Comparison of ENCODE assay signal across 8 cellular contexts in the genomic region with DNA sequence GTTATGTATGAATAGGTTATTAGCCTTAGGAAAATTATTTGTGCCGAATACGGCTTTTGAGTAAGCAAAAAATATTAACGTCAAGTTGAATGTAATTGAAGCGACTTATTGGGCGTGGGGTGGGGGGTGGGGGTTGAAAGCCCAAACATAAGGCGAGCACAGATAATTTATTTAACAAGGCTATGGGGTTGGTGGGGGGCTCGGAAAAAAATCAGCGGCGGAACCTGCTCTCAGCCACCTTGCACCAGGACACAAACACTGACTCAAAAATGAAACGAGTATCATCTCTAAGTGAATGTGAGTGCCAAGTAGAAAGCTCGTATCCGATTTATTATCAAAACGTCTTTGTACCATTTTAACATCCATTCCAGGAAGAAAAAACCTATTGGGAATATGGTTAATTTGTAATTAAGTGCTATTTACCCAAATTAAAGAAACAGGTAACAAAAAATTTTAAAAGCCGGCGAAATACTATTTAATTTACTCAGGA. TPM values are rescaled to one million over a fixed set of nuclear protein-coding genes. Genes with fewer than 3 reads are reported as not detected.
DNase-seq lines count a peak whose midpoint lies in the region; ATAC-seq and TF ChIP-seq lines count a peak whose summit lies in the region.

No MANE protein-coding gene starts in this region.

- TF ChIP-seq CTCF in AG10803 (conservative IDR thresholded peaks at IDR 0.05; ENCODE audit: low read length) (no peak), HEK293 (tag by site-specific recombination; IDR thresholded peaks at IDR 0.05) (no peak), thoracic aorta (IDR thresholded peaks at IDR 0.05) (no peak)

- H3K36me3 ChIP-seq in HEK293 (ENCODE audit: control insufficient read depth in 2 of 2, insufficient read depth in 1 of 2, low read length in 2 of 2) (no peaks in the 10 kb centered on the region), thoracic aorta (no peaks in the 10 kb centered on the region)

- ATAC-seq in thoracic aorta (ENCODE audit: insufficient number of reproducible peaks, low FRiP score, low read depth) (no peak), HG03460 (IDR thresholded peaks at IDR 0.05; ENCODE audit: unreplicated experiment) (no peak)

- no peaks in the 10 kb centered on the region for H3K4me1 ChIP-seq in HEK293 (ENCODE audit: control insufficient read depth, insufficient read depth, low read length)
- peaks cover 2 to 10% of the 10 kb centered on the region in 2 donors for H3K4me1 ChIP-seq in thoracic aorta (ENCODE audit: control insufficient read depth in 1 of 2, low read depth in 2 of 2)

- POLR2A ChIA-PET in HEK293 (lab: Yijun Ruan, JAX): interaction anchor here (0.6 to 2.4 kb wide), 3 partner anchors 11 to 95 kb away, joined by 3 to 32 read pairs (median 5); a partner anchor contains a TSS

- peak overlapping the region; percentile 92 for H3K27ac ChIP-seq in HEK293 (ENCODE audit: extremely low read depth, low read depth, low read length)
- H3K27ac ChIP-seq in thoracic aorta: peak overlapping the region; percentile 92

- peak overlapping the region; percentile 83 for H3K4me3 ChIP-seq in AG10803 (ENCODE audit: low read length)
- H3K4me3 ChIP-seq in HEK293 (ENCODE audit: low read depth, low read length): peak overlapping the region; percentile 58
- H3K4me3 ChIP-seq in thoracic aorta: peak overlapping the region; percentile 91

- H3K9me3 ChIP-seq in HEK293 (ENCODE audit: control insufficient read depth, insufficient read depth, low read depth, low read length) (no peaks in the 10 kb centered on the region), thoracic aorta (no peaks in the 10 kb centered on the region)

- no peaks in the 10 kb centered on the region for H3K27me3 ChIP-seq in thoracic aorta (replicated peaks; ENCODE audit: insufficient read depth)

- DNase-seq in AG10803 (ENCODE audit: low read depth): peak; percentile 7
- peak; percentile 21 for DNase-seq in amniotic epithelial cell (ENCODE audit: low read depth)
- DNase-seq in left kidney (ENCODE audit: low read depth, low spot score): peak; percentile 35
- no peak for DNase-seq in thoracic aorta (ENCODE audit: low spot score)
- DNase-seq in activated CD4-positive, CD25-positive, alpha-beta regulatory T cell (lab: John Stamatoyannopoulos, UW): no peak
- no peak for DNase-seq in GM19238 (ENCODE audit: insufficient read length, low spot score)

- CTCF ChIA-PET in HEK293 (lab: Yijun Ruan, JAX): interaction anchor here (0.6 to 1.6 kb wide), 4 partner anchors 8 to 18 kb away, joined by 3 to 9 read pairs (median 4); no protein-coding TSS in a partner anchor

TF ChIP-seq in HEK293, 187 proteins besides CTCF, POLR2A, EP300 and RAD21:
- TF ChIP-seq, protein P1, sequence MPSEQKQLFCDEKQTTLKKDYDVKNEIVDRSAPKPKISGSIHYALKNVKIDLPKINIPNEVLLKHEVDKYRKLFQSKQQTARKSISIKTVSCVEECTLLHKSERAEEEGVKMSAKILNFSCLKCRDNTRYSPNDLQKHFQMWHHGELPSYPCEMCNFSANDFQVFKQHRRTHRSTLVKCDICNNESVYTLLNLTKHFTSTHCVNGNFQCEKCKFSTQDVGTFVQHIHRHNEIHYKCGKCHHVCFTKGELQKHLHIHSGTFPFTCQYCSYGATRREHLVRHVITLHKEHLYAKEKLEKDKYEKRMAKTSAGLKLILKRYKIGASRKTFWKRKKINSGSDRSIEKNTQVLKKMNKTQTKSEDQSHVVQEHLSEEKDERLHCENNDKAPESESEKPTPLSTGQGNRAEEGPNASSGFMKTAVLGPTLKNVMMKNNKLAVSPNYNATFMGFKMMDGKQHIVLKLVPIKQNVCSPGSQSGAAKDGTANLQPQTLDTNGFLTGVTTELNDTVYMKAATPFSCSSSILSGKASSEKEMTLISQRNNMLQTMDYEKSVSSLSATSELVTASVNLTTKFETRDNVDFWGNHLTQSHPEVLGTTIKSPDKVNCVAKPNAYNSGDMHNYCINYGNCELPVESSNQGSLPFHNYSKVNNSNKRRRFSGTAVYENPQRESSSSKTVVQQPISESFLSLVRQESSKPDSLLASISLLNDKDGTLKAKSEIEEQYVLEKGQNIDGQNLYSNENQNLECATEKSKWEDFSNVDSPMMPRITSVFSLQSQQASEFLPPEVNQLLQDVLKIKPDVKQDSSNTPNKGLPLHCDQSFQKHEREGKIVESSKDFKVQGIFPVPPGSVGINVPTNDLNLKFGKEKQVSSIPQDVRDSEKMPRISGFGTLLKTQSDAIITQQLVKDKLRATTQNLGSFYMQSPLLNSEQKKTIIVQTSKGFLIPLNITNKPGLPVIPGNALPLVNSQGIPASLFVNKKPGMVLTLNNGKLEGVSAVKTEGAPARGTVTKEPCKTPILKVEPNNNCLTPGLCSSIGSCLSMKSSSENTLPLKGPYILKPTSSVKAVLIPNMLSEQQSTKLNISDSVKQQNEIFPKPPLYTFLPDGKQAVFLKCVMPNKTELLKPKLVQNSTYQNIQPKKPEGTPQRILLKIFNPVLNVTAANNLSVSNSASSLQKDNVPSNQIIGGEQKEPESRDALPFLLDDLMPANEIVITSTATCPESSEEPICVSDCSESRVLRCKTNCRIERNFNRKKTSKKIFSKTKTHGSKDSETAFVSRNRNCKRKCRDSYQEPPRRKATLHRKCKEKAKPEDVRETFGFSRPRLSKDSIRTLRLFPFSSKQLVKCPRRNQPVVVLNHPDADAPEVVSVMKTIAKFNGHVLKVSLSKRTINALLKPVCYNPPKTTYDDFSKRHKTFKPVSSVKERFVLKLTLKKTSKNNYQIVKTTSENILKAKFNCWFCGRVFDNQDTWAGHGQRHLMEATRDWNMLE (tag by site-specific recombination; conservative IDR thresholded peaks at IDR 0.05; ENCODE audit: low read depth): no peak
- TF ChIP-seq GFI1B (tag by site-specific recombination; IDR thresholded peaks at IDR 0.05) (no peak), ZNF292 (tag by site-specific recombination; IDR thresholded peaks at IDR 0.05; ENCODE audit: borderline replicate concordance, low read depth) (no peak), ZNF391 (tag by site-specific recombination; IDR thresholded peaks at IDR 0.05; ENCODE audit: borderline replicate concordance, low read depth) (no peak), TRIM28 (IDR thresholded peaks at IDR 0.05; ENCODE audit: borderline replicate concordance, low read length) (no peak), ZNF426 (tag by site-specific recombination; IDR thresholded peaks at IDR 0.05) (no peak), ZIC2 (tag by site-specific recombination; IDR thresholded peaks at IDR 0.05) (no peak)
- TF ChIP-seq, protein P2, sequence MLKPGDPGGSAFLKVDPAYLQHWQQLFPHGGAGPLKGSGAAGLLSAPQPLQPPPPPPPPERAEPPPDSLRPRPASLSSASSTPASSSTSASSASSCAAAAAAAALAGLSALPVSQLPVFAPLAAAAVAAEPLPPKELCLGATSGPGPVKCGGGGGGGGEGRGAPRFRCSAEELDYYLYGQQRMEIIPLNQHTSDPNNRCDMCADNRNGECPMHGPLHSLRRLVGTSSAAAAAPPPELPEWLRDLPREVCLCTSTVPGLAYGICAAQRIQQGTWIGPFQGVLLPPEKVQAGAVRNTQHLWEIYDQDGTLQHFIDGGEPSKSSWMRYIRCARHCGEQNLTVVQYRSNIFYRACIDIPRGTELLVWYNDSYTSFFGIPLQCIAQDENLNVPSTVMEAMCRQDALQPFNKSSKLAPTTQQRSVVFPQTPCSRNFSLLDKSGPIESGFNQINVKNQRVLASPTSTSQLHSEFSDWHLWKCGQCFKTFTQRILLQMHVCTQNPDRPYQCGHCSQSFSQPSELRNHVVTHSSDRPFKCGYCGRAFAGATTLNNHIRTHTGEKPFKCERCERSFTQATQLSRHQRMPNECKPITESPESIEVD (tag by site-specific recombination; IDR thresholded peaks at IDR 0.05): no peak
- TF ChIP-seq, protein P3, sequence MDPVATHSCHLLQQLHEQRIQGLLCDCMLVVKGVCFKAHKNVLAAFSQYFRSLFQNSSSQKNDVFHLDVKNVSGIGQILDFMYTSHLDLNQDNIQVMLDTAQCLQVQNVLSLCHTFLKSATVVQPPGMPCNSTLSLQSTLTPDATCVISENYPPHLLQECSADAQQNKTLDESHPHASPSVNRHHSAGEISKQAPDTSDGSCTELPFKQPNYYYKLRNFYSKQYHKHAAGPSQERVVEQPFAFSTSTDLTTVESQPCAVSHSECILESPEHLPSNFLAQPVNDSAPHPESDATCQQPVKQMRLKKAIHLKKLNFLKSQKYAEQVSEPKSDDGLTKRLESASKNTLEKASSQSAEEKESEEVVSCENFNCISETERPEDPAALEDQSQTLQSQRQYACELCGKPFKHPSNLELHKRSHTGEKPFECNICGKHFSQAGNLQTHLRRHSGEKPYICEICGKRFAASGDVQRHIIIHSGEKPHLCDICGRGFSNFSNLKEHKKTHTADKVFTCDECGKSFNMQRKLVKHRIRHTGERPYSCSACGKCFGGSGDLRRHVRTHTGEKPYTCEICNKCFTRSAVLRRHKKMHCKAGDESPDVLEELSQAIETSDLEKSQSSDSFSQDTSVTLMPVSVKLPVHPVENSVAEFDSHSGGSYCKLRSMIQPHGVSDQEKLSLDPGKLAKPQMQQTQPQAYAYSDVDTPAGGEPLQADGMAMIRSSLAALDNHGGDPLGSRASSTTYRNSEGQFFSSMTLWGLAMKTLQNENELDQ (tag by site-specific recombination; IDR thresholded peaks at IDR 0.05; ENCODE audit: low read depth): no peak

RNA-seq across cellular contexts. Expression of a gene that starts 0.9 kb away (rescaled TPM):
- total RNA-seq in thoracic aorta: 10 to 100 TPM; 24.9 to 42.5 TPM

Comparison
In these comparisons a context has a peak if more than half of its experiments do, and no peak if none do; other contexts are left out.
1. DNase-seq: peak in AG10803 (single experiment), amniotic epithelial cell (single experiment) and left kidney (single experiment); none in thoracic aorta (single experiment), activated CD4-positive, CD25-positive, alpha-beta regulatory T cell (0 of 4) and GM19238 (single experiment).
2. Peak in every context shown above with its lines, with median percentiles within 50 percentile points of each other: H3K4me3 ChIP-seq.